Comparison of ENCODE assay signal across 22 cellular contexts in genomic region chr10:118776960-118777359, GRCh38. TPM values are rescaled to one million over a fixed set of nuclear protein-coding genes. Genes with fewer than 3 reads are reported as not detected.
DNase-seq lines count a peak whose midpoint lies in the region; ATAC-seq, FAIRE-seq and TF ChIP-seq lines count a peak whose summit lies in the region.
"Had no signal": no experiment of that assay in that cellular context is flagged by ENCODE, and none has a peak within 500 bp of the region (broad histone marks: within the 10 kb centered on the region; RNA-seq: fewer than 3 reads in every experiment).

No MANE protein-coding gene starts in this region.

- TF ChIP-seq POLR2A in HepG2 (IDR thresholded peaks at IDR 0.05; ENCODE audit: insufficient read depth in 1 of 2, low read depth in 2 of 2, low read length in 2 of 2), result no peak
- no peak for TF ChIP-seq POLR2A in right lobe of liver (IDR thresholded peaks at IDR 0.05)

- H3K9me3 ChIP-seq in HepG2 (ENCODE audit: low read length), result 0 out of 2 replicates have a peak, but pooled peaks cover 10% of the 10 kb centered on the region
- no peaks in the 10 kb centered on the region for H3K9me3 ChIP-seq in right lobe of liver
- H3K9me3 ChIP-seq: Caco-2 had no signal

- no peaks in the 10 kb centered on the region for H3K4me1 Mint-ChIP-seq in osteocyte (ENCODE audit: unreplicated experiment)
- H3K4me1 Mint-ChIP-seq: B cell had no signal

- H3K27ac ChIP-seq in HepG2 (ENCODE audit: extremely low read length, insufficient read depth, low read length) (no peak overlapping the region), right lobe of liver (no peak overlapping the region)
- H3K27ac ChIP-seq: 22Rv1; A549; BLaER1 treated with 17β-estradiol and CSF1 and Interleukin-3, amounts not matched to agents 10 nM and 100 nM; C4-2B had no signal

- TF ChIP-seq CTCF in HepG2 (CRISPR knock-in tag; IDR thresholded peaks at IDR 0.05) (no peak), right lobe of liver (IDR thresholded peaks at IDR 0.05) (no peak), osteocyte (IDR thresholded peaks at IDR 0.05) (no peak)

- H3K27me3 ChIP-seq in HepG2 (ENCODE audit: control insufficient read depth in 1 of 2, insufficient read depth in 2 of 2, low read length in 2 of 2) (peaks cover 0 to 1% of the 10 kb centered on the region in 2 experiments; a peak in 2 of 5 replicates), right lobe of liver (no peaks in the 10 kb centered on the region)
- H3K27me3 ChIP-seq: BLaER1 treated with 17β-estradiol and CSF1 and Interleukin-3, amounts not matched to agents 10 nM and 100 nM had no signal

- H3K9ac ChIP-seq in HepG2 (ENCODE audit: insufficient read depth, low read depth, low read length), result no peak overlapping the region
- H3K9ac ChIP-seq: BLaER1 treated with 17β-estradiol and CSF1 and Interleukin-3, amounts not matched to agents 10 nM and 100 nM had no signal

- H3K27me3 Mint-ChIP-seq in osteocyte (ENCODE audit: unreplicated experiment), result peaks cover 3% of the 10 kb centered on the region

- no peak overlapping the region for H2AFZ ChIP-seq in HepG2 (ENCODE audit: low read length)

- intact Hi-C loops in HepG2 (cut with micrococcal nuclease; ENCODE audit: unreplicated experiment) (no loop called here), right lobe of liver (cut with DNase I) (no loop called here)

- ATAC-seq in HepG2, result no peak
- no peak for ATAC-seq in right lobe of liver
- ATAC-seq: A549; CD8-positive, alpha-beta T cell had no signal

- in situ Hi-C loops in HepG2 (cut with HindIII; ENCODE audit: extremely low pct_ligation_motif_present, low pct_unique_long_range_greater_than_20kb), result no loop called here

- FAIRE-seq in HepG2 (lab: Jason Lieb, UNC), result no peak
- FAIRE-seq: A549, D721Med, G401.6, GM12891, GM19239 had no signal

- no peak overlapping the region for H3K4me3 Mint-ChIP-seq in osteocyte (ENCODE audit: unreplicated experiment)
- H3K4me3 Mint-ChIP-seq: B cell; CD4-positive, alpha-beta T cell; CD8-positive, alpha-beta T cell had no signal

- no peaks in the 10 kb centered on the region for H4K20me1 ChIP-seq in HepG2 (ENCODE audit: insufficient read depth, low read length)
- H4K20me1 ChIP-seq: BLaER1 treated with 17β-estradiol and CSF1 and Interleukin-3, amounts not matched to agents 10 nM and 100 nM had no signal

- H3K9me3 Mint-ChIP-seq in osteocyte (ENCODE audit: unreplicated experiment), result peaks cover 10% of the 10 kb centered on the region

- POLR2A ChIA-PET in HepG2 (lab: Yijun Ruan, JAX), result no interaction called here

- TF ChIP-seq EP300 in HepG2 (IDR thresholded peaks at IDR 0.05; ENCODE audit: low read depth in 2 of 2, low read length in 2 of 2), result no peak
- TF ChIP-seq EP300 in HepG2 (CRISPR knock-in tag; IDR thresholded peaks at IDR 0.05; ENCODE audit: borderline replicate concordance), result no peak

- H3K79me2 ChIP-seq in HepG2 (ENCODE audit: insufficient read depth, low read length), result no peaks in the 10 kb centered on the region

- TF ChIP-seq RAD21 in HepG2 (CRISPR knock-in tag; IDR thresholded peaks at IDR 0.05), result no peak

- H3K4me2 ChIP-seq in HepG2 (ENCODE audit: low read depth, low read length), result no peak overlapping the region
- H3K4me2 ChIP-seq: A549; BLaER1 treated with 17β-estradiol and CSF1 and Interleukin-3, amounts not matched to agents 10 nM and 100 nM had no signal

- no peaks in the 10 kb centered on the region for H3K4me1 ChIP-seq in HepG2 (ENCODE audit: insufficient read depth, low read length)
- H3K4me1 ChIP-seq in right lobe of liver, result peaks cover 0 to 16% (median 0%) of the 10 kb centered on the region in 4 donors
- H3K4me1 ChIP-seq: A549; BLaER1 treated with 17β-estradiol and CSF1 and Interleukin-3, amounts not matched to agents 10 nM and 100 nM; Caco-2 had no signal

- H3K36me3 ChIP-seq in HepG2 (replicated peaks in 1 of 2; ENCODE audit: control insufficient read depth in 1 of 2, insufficient read depth in 2 of 2, low read length in 2 of 2), result no peaks in the 10 kb centered on the region
- no peaks in the 10 kb centered on the region for H3K36me3 ChIP-seq in right lobe of liver
- H3K36me3 ChIP-seq: BLaER1 treated with 17β-estradiol and CSF1 and Interleukin-3, amounts not matched to agents 10 nM and 100 nM had no signal

- CTCF ChIA-PET in HepG2 (lab: Yijun Ruan, JAX; ENCODE audit: low intra/inter-chr PET ratio, low total read pairs), result no interaction called here

- H3K27ac Mint-ChIP-seq in osteocyte (ENCODE audit: unreplicated experiment), result no peak overlapping the region
- H3K27ac Mint-ChIP-seq: CD4-positive, alpha-beta T cell; CD8-positive, alpha-beta T cell had no signal

- no peak overlapping the region for H3K4me3 ChIP-seq in HepG2 (replicated peaks in 1 of 3; ENCODE audit: insufficient read depth in 1 of 3, low read depth in 2 of 3, low read length in 3 of 3)
- no peak overlapping the region for H3K4me3 ChIP-seq in right lobe of liver
- H3K4me3 ChIP-seq: A549; BLaER1 treated with 17β-estradiol and CSF1 and Interleukin-3, amounts not matched to agents 10 nM and 100 nM had no signal

- WGBS in HepG2 (ENCODE audit: low lambda C conversion rate), result 58% methylated on average over 5 of the region's 5 CpGs
- WGBS in right lobe of liver (ENCODE audit: insufficient coverage, low coverage, low lambda C conversion rate, missing lambda C conversion rate), result 58% methylated on average over 5 of the region's 5 CpGs

- DNase-seq in NOMO-1 treated with DMSO at 0.1 percent for 48 hours (lab: John Stamatoyannopoulos, UW; ENCODE audit: unreplicated experiment) (peak; percentile 11), NOMO-1 treated with dmso at 0.1 percent for 144 hours (lab: John Stamatoyannopoulos, UW; ENCODE audit: unreplicated experiment) (no peak), HepG2 (ENCODE audit: low spot score) (no peak), right lobe of liver (no peak), osteocyte (ENCODE audit: extremely low spot score, unreplicated experiment) (peak; percentile 23), NCI-H510A treated with DMSO at 0.1 percent for 48 hours (lab: John Stamatoyannopoulos, UW) (no peak)
- DNase-seq: AML-193; Caco-2; Calu3; CD4-positive, alpha-beta T cell; CD8-positive, alpha-beta T cell; DMS79 treated with DMSO at 0.1 percent for 48 hours; GF-D8 had no signal

- no peaks in the 10 kb centered on the region for H3K36me3 Mint-ChIP-seq in osteocyte (ENCODE audit: unreplicated experiment)
- H3K36me3 Mint-ChIP-seq: CD8-positive, alpha-beta T cell had no signal

- BruUV-seq in HepG2 (replicated peaks; lab: Mats Ljungman, UMichigan), result no TSS peak

TF ChIP-seq in HepG2, 621 proteins besides CTCF, POLR2A, EP300 and RAD21:
- no peak for TF ChIP-seq ZNF329 (CRISPR knock-in tag; IDR thresholded peaks at IDR 0.05; ENCODE audit: low read depth)
- TF ChIP-seq ZNF124 (CRISPR knock-in tag; IDR thresholded peaks at IDR 0.05), result peak; percentile 87

RNA-seq across cellular contexts. Expression of gene CACUL1, which starts 22.2 kb away (rescaled TPM):
- 31.0 and 43.6 TPM in 2 replicates for total RNA-seq in HepG2 (2016; rRNA removed; fragmentation: Illumina TruSeq; extraction: Trizol)
- total RNA-seq in HepG2 (2016; cell fraction: cytosol; rRNA removed; fragmentation: Illumina TruSeq; extraction: Trizol; ENCODE audit: low read depth), result 9.3 and 13.6 TPM in 2 replicates
- 29.9 and 40.9 TPM in 2 replicates for total RNA-seq in HepG2 (2016; cell fraction: insoluble cytoplasmic fraction; rRNA removed; fragmentation: Illumina TruSeq; extraction: Trizol)
- 23.6 and 25.5 TPM in 2 replicates for total RNA-seq in HepG2 (2016; cell fraction: membrane; rRNA removed; fragmentation: Illumina TruSeq; extraction: Trizol)
- 35.3 and 37.2 TPM in 2 replicates for total RNA-seq in HepG2 (2016; cell fraction: nucleus; rRNA removed; fragmentation: Illumina TruSeq; extraction: Trizol)
- polyA plus RNA-seq in HepG2 (2011; rRNA removed), result 10.6 and 14.2 TPM in 2 replicates
- polyA plus RNA-seq in HepG2 (2011; cell fraction: cytosol; rRNA removed), result 3.9 and 5.9 TPM in 2 replicates
- 6.9 and 7.8 TPM in 2 replicates for polyA plus RNA-seq in HepG2 (2011; cell fraction: nucleus; rRNA removed)
- polyA plus RNA-seq in HepG2 (2012), result 8.3 and 12.1 TPM in 2 replicates
- polyA plus RNA-seq in HepG2 (2016; cell fraction: cytosol; fragmentation: Illumina TruSeq; extraction: Trizol; ENCODE audit: low read depth), result 2.5 and 3.3 TPM in 2 replicates
- 18.3 and 18.5 TPM in 2 replicates for polyA plus RNA-seq in HepG2 (2016; cell fraction: insoluble cytoplasmic fraction; fragmentation: Illumina TruSeq; extraction: Trizol; ENCODE audit: low read depth)
- 7.7 and 8.5 TPM in 2 replicates for polyA plus RNA-seq in HepG2 (2016; cell fraction: membrane; fragmentation: Illumina TruSeq; extraction: Trizol; ENCODE audit: low read depth)
- 15.3 and 21.2 TPM in 2 replicates for polyA plus RNA-seq in HepG2 (2016; cell fraction: nucleus; fragmentation: Illumina TruSeq; extraction: Trizol; ENCODE audit: insufficient read depth, low read depth)
- polyA minus RNA-seq in HepG2 (2011; rRNA and poly(A)+ RNA removed; ENCODE audit: low replicate concordance), result 11.8 and 27.1 TPM in 2 replicates
- 18.8 and 27.1 TPM in 2 replicates for polyA minus RNA-seq in HepG2 (2011; cell fraction: cytosol; rRNA and poly(A)+ RNA removed)
- polyA minus RNA-seq in HepG2 (2011; cell fraction: nucleus; rRNA and poly(A)+ RNA removed), result 35.0 and 37.0 TPM in 2 replicates
- 10 to 100 TPM; 15.5 to 26.4 (median 17.8) TPM for total RNA-seq in right lobe of liver
- 34.0 and 37.5 TPM in 2 replicates for total RNA-seq in osteocyte

Comparison
In these comparisons a context has a peak if more than half of its experiments do, and no peak if none do; other contexts are left out.
1. DNase-seq: peak in NOMO-1 treated with DMSO at 0.1 percent for 48 hours (single experiment) and osteocyte (single experiment); none in NOMO-1 treated with dmso at 0.1 percent for 144 hours (single experiment), HepG2 (single experiment), right lobe of liver (0 of 3) and NCI-H510A treated with DMSO at 0.1 percent for 48 hours (single experiment).